17 cellular contexts compared by ENCODE assay signal in the genomic region with DNA sequence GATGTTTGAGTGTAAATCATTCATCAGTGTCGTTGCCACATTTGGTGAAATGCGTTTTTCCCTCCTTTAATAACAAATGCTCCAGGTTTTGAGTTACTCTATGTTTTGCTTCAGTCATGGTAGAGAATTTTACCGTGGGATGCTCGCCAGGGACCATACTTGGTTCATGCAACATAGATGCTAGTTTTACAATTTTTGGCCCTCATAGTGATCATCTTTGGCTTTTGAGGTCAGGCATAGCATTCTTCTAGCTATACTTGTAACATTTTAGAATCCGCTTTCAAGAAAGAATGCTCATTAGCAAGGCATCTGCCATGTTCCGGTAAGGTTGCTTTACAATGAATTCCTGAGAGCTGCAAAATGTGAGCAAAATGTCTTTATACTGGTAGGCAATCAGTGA.
"Had no signal": no experiment of that assay in that cellular context is flagged by ENCODE, and none has a peak within 500 bp of the region (broad histone marks: within the 10 kb centered on the region; RNA-seq: fewer than 3 reads in every experiment).

No MANE protein-coding gene starts in this region.

- DNase-seq: activated CD4-positive, alpha-beta T cell treated with anti-CD3 and anti-CD28 coated beads for 1 hour; activated CD4-positive, alpha-beta T cell treated with anti-CD3 and anti-CD28 coated beads, Interleukin-2, amount 50 U/mL, for 48 hours; activated naive CD4-positive, alpha-beta T cell treated with anti-CD3 and anti-CD28 coated beads, Interleukin-2, amount 10 ng/mL, durations not matched to agents 7 days and 5 days; brain microvascular endothelial cell; cortex of kidney; effector CD8-positive, alpha-beta T cell; esophagus squamous epithelium; foreskin melanocyte; kidney glomerular epithelial cell; left ventricle myocardium superior; mucosa of descending colon; natural killer cell; posterior cingulate gyrus; retina; stimulated activated CD4-positive, alpha-beta T cell treated with anti-CD3 and anti-CD28 coated beads, Interleukin-2, amount 100 ng/mL, for 48 hours; T1000; tibial artery had no signal
